18 cellular contexts compared by ENCODE assay signal in genomic region chr16:88522276-88522949, GRCh38.
"Had no signal": no experiment of that assay in that cellular context is flagged by ENCODE, and none has a peak within 500 bp of the region (broad histone marks: within the 10 kb centered on the region; RNA-seq: fewer than 3 reads in every experiment).

No MANE protein-coding gene starts in this region.

- H2AFZ ChIP-seq: hepatocyte had no signal

- H3K4me3 Mint-ChIP-seq: activated T-helper 17 cell treated with anti-CD3 and anti-CD28 coated beads, Interleukin-2, amount 50 U/mL, for 72 hours; natural killer cell had no signal

- H3K9me3 ChIP-seq: esophagus muscularis mucosa, prostate gland, right lobe of liver, suprapubic skin, upper lobe of right lung had no signal

- H3K9me3 Mint-ChIP-seq: activated T-helper 17 cell treated with anti-CD3 and anti-CD28 coated beads, Interleukin-2, amount 50 U/mL, for 72 hours had no signal

- H3K4me2 ChIP-seq: hepatocyte, smooth muscle cell had no signal

- DNase-seq: activated CD4-positive, alpha-beta T cell treated with anti-CD3 and anti-CD28 coated beads for 1 hour; activated CD4-positive, alpha-beta T cell treated with anti-CD3 and anti-CD28 coated beads, Interleukin-2, amount 50 U/mL, for 48 hours; activated naive CD4-positive, alpha-beta T cell treated with Interleukin-2 at 50 U/mL for 16 hours; islet precursor cell; mammary epithelial cell; natural killer cell; stimulated activated CD4-positive, alpha-beta T cell treated with anti-CD3 and anti-CD28 coated beads, Interleukin-4, amount 100 ng/mL, for 4 hours; stimulated activated CD8-positive, alpha-beta memory T cell treated with anti-CD3 and anti-CD28 coated beads, Interleukin-4, amount 100 ng/mL, for 48 hours; stimulated activated naive CD4-positive, alpha-beta T cell treated with Interleukin-2 at 50 U/mL for 16 hours; T1000; upper lobe of right lung had no signal

- H3K4me1 ChIP-seq: prostate gland had no signal

- H3K27me3 Mint-ChIP-seq: activated T-helper 17 cell treated with anti-CD3 and anti-CD28 coated beads, Interleukin-2, amount 50 U/mL, for 72 hours had no signal

- H3K36me3 ChIP-seq: esophagus muscularis mucosa, prostate gland, right lobe of liver, suprapubic skin, upper lobe of right lung had no signal

- H3K36me3 Mint-ChIP-seq: natural killer cell had no signal

- H3K4me3 ChIP-seq: esophagus muscularis mucosa, hepatocyte, prostate gland, right lobe of liver, smooth muscle cell, suprapubic skin, upper lobe of right lung had no signal

- H3K27me3 ChIP-seq: hepatocyte, right lobe of liver, upper lobe of right lung had no signal

- H3K27ac ChIP-seq: esophagus muscularis mucosa, hepatocyte, prostate gland, right lobe of liver, suprapubic skin, upper lobe of right lung had no signal

- ATAC-seq: activated T-helper 17 cell treated with anti-CD3 and anti-CD28 coated beads, Interleukin-2, amount 50 U/mL, for 72 hours; natural killer cell; right lobe of liver; upper lobe of right lung had no signal
